In the genomic region with DNA sequence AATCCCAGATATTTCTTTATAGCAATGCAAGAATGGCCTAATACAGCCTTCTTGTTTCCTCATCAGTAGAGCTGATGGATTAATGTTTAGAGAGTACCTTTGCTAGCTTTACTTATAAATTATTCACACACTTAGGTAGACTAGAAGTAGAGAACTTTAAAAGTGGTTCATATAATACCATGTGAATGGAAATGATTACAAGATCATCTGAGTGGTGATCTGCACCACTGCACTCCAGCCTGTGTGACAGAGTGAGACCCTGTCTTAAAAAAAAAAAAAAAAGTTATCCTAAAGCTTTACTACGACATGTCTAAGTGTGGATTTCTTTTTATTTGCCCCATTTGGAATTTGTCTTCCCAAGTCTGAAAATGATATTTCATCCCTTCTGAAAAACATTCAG, we compare ENCODE assay signal across 31 cellular contexts. TPM values are rescaled to one million over a fixed set of nuclear protein-coding genes. Genes with fewer than 3 reads are reported as not detected.
"Had no signal": no experiment of that assay in that cellular context is flagged by ENCODE, and none has a peak within 500 bp of the region (broad histone marks: within the 10 kb centered on the region; RNA-seq: fewer than 3 reads in every experiment).

No MANE protein-coding gene starts in this region.

- H3K9me3 Mint-ChIP-seq: activated CD4-positive, alpha-beta memory T cell treated with anti-CD3 and anti-CD28 coated beads for 36 hours; activated CD4-positive, alpha-beta T cell treated with anti-CD3 and anti-CD28 coated beads, Interleukin-2, amount 10 ng/mL, durations not matched to agents 24 days and 14 days; activated T-cell treated with anti-CD3 and anti-CD28 coated beads, Interleukin-2, amount 50 U/mL, for 24 hours; activated T-helper 17 cell treated with anti-CD3 and anti-CD28 coated beads, Interleukin-2, amount 50 U/mL, for 72 hours; T-cell; T-helper 2 cell treated with Interferon-gamma antibody and Interleukin-4, amounts not matched to agents 5 μg/mL and 100 μg/mL, for 36 hours had no signal

- H3K27me3 Mint-ChIP-seq: activated T-helper 17 cell treated with anti-CD3 and anti-CD28 coated beads, Interleukin-2, amount 50 U/mL, for 72 hours; T-cell; T-helper 17 cell had no signal

- H3K4me3 Mint-ChIP-seq: activated CD4-positive, alpha-beta memory T cell treated with anti-CD3 and anti-CD28 coated beads for 36 hours; activated CD4-positive, alpha-beta T cell treated with anti-CD3 and anti-CD28 coated beads for 36 hours; activated CD4-positive, alpha-beta T cell treated with anti-CD3 and anti-CD28 coated beads, Interleukin-2, amount 10 ng/mL, durations not matched to agents 24 days and 14 days; activated naive CD8-positive, alpha-beta T cell; activated T-cell treated with anti-CD3 and anti-CD28 coated beads, Interleukin-2, amount 50 U/mL, for 24 hours; activated T-cell treated with anti-CD3 and anti-CD28 coated beads, Interleukin-2, amount 50 U/mL, for 72 hours; activated T-helper 17 cell treated with anti-CD3 and anti-CD28 coated beads, Interleukin-2, amount 50 U/mL, for 72 hours; T-cell; T-helper 17 cell; T-helper 2 cell treated with Interferon-gamma antibody and Interleukin-4, amounts not matched to agents 5 μg/mL and 100 μg/mL, for 36 hours had no signal

- ATAC-seq: activated CD4-positive, alpha-beta T cell treated with anti-CD3 and anti-CD28 coated beads for 36 hours; activated T-cell treated with anti-CD3 and anti-CD28 coated beads, Interleukin-2, amount 50 U/mL, for 72 hours; activated T-helper 17 cell treated with anti-CD3 and anti-CD28 coated beads, Interleukin-2, amount 50 U/mL, for 72 hours; body of pancreas; foreskin keratinocyte; gastrocnemius medialis; heart left ventricle; T-cell; T-helper 17 cell had no signal

- H3K4me1 Mint-ChIP-seq: activated T-helper 17 cell treated with anti-CD3 and anti-CD28 coated beads, Interleukin-2, amount 50 U/mL, for 72 hours had no signal

- H3K27ac Mint-ChIP-seq: activated CD4-positive, alpha-beta memory T cell treated with anti-CD3 and anti-CD28 coated beads for 36 hours; activated CD4-positive, alpha-beta T cell treated with anti-CD3 and anti-CD28 coated beads for 36 hours; activated CD4-positive, alpha-beta T cell treated with anti-CD3 and anti-CD28 coated beads, Interleukin-2, amount 10 ng/mL, durations not matched to agents 24 days and 14 days; activated naive CD8-positive, alpha-beta T cell; activated T-cell treated with anti-CD3 and anti-CD28 coated beads, Interleukin-2, amount 50 U/mL, for 24 hours; activated T-cell treated with anti-CD3 and anti-CD28 coated beads, Interleukin-2, amount 50 U/mL, for 72 hours; activated T-helper 17 cell treated with anti-CD3 and anti-CD28 coated beads, Interleukin-2, amount 50 U/mL, for 72 hours; T-cell; T-helper 17 cell; T-helper 2 cell treated with Interferon-gamma antibody and Interleukin-4, amounts not matched to agents 5 μg/mL and 100 μg/mL, for 36 hours had no signal

- DNase-seq: activated CD4-positive, alpha-beta memory T cell treated with anti-CD3 and anti-CD28 coated beads for 36 hours; activated CD4-positive, alpha-beta T cell treated with anti-CD3 and anti-CD28 coated beads for 36 hours; activated CD4-positive, alpha-beta T cell treated with anti-CD3 and anti-CD28 coated beads, Interleukin-2, amount 10 ng/mL, durations not matched to agents 24 days and 14 days; activated CD4-positive, CD25-positive, alpha-beta regulatory T cell; activated CD4-positive, CD25-positive, alpha-beta regulatory T cell treated with anti-CD3 and anti-CD28 coated beads, Interleukin-2, amount 50 U/mL, for 72 hours; activated CD8-positive, alpha-beta memory T cell treated with anti-CD3 and anti-CD28 coated beads, Interleukin-2, amount 50 U/mL, for 48 hours; activated effector memory CD4-positive, alpha-beta T cell treated with Interleukin-2 at 50 U/mL for 16 hours; activated gamma-delta T cell treated with Interleukin-2 at 50 U/mL for 16 hours; activated naive CD4-positive, alpha-beta T cell treated with anti-CD3 and anti-CD28 coated beads, Interleukin-2, amount 50 U/mL, for 16 hours; activated naive CD4-positive, alpha-beta T cell treated with Interleukin-2 at 50 U/mL for 16 hours; activated T-cell treated with anti-CD3 and anti-CD28 coated beads for 4 hours; activated T-cell treated with anti-CD3 and anti-CD28 coated beads, Interleukin-2, amount 50 U/mL, for 24 hours; activated T-cell treated with anti-CD3 and anti-CD28 coated beads, Interleukin-2, amount 50 U/mL, for 72 hours; amygdala; aorta; body of pancreas; caudate nucleus; colonic mucosa; effector CD8-positive, alpha-beta T cell; erythroblast; foreskin keratinocyte; gastrocnemius medialis; glutamatergic neuron; heart left ventricle; SW 1271; T-cell; T-helper 17 cell; T1000 had no signal

RNA-seq across cellular contexts. Expression of a gene that starts 23.2 kb away (rescaled TPM):
- total RNA-seq: foreskin keratinocyte had no signal
